Comparison of ENCODE assay signal across 1 cellular context in genomic region chr6:132512638-132513632, GRCh38.
TF ChIP-seq lines count a peak whose summit lies in the region.

Gene STX7, minus strand, starts transcription at chr6:132513116. Its CDS starts 9,586 bp downstream, at chr6:132503530.

TF ChIP-seq in HEK293, 187 proteins besides CTCF, POLR2A, EP300 and RAD21 (continued from another document and continues in another):
- TF ChIP-seq PBX3 (CRISPR knock-in tag; IDR thresholded peaks at IDR 0.05) (peak; percentile 97), ZNF660 (tag by site-specific recombination; IDR thresholded peaks at IDR 0.05) (peak; percentile 59; the same call in 1 of the 2 replicates), ZNF76 (tag by site-specific recombination; IDR thresholded peaks at IDR 0.05; ENCODE audit: borderline replicate concordance, low read depth) (peak; percentile 46; the same call in 1 of the 2 replicates), REPIN1 (tag by site-specific recombination; IDR thresholded peaks at IDR 0.05; ENCODE audit: low read depth) (no peak), ZXDB (tag by site-specific recombination; IDR thresholded peaks at IDR 0.05) (peak; percentile 89), ZNF10 (tag by site-specific recombination; IDR thresholded peaks at IDR 0.05) (0 out of 2 replicates have a peak, but pooled peaks have one; percentile 10), ZNF335 (tag by site-specific recombination; conservative IDR thresholded peaks at IDR 0.05) (peak; percentile 84), KLF16 (tag by site-specific recombination; IDR thresholded peaks at IDR 0.05) (peak; percentile 54; the same call in 1 of the 2 replicates), ZNF785 (tag by site-specific recombination; IDR thresholded peaks at IDR 0.05) (0 out of 2 replicates have a peak, but pooled peaks have one; percentile 28), ZBTB48 (tag by site-specific recombination; IDR thresholded peaks at IDR 0.05) (peak; percentile 54; the same call in 1 of the 2 replicates), GLIS2 (tag by site-specific recombination; IDR thresholded peaks at IDR 0.05) (peak; percentile 54; the same call in 1 of the 2 replicates), ZNF596 (tag by site-specific recombination; IDR thresholded peaks at IDR 0.05) (0 out of 2 replicates have a peak, but pooled peaks have one; percentile 29), ZFHX2 (tag by site-specific recombination; conservative IDR thresholded peaks at IDR 0.05) (peak; percentile 86), ZNF416 (tag by site-specific recombination; IDR thresholded peaks at IDR 0.05) (no peak), ZBTB1 (tag by site-specific recombination; IDR thresholded peaks at IDR 0.05) (no peak), SP2 (tag by site-specific recombination; IDR thresholded peaks at IDR 0.05) (peak; percentile 86), ZNF561 (tag by site-specific recombination; IDR thresholded peaks at IDR 0.05; ENCODE audit: borderline replicate concordance) (peak; percentile 93; the same call in 1 of the 2 replicates), TRIM28 (IDR thresholded peaks at IDR 0.05; ENCODE audit: borderline replicate concordance, low read length) (0 out of 2 replicates have a peak, but pooled peaks have one; percentile 26), ZNF610 (tag by site-specific recombination; IDR thresholded peaks at IDR 0.05; ENCODE audit: borderline replicate concordance) (no peak), ZNF292 (tag by site-specific recombination; IDR thresholded peaks at IDR 0.05; ENCODE audit: borderline replicate concordance, low read depth) (no peak), ZSCAN30 (tag by site-specific recombination; IDR thresholded peaks at IDR 0.05) (peak; percentile 75), ZNF600 (tag by site-specific recombination; IDR thresholded peaks at IDR 0.05) (peak; percentile 73), ZBTB10 (tag by site-specific recombination; IDR thresholded peaks at IDR 0.05) (peak; percentile 12; the same call in 1 of the 2 replicates), KLF17 (tag by site-specific recombination; IDR thresholded peaks at IDR 0.05) (0 out of 2 replicates have a peak, but pooled peaks have one; percentile 18), PRDM10 (tag by site-specific recombination; IDR thresholded peaks at IDR 0.05) (peak; percentile 88), ZBTB20 (tag by site-specific recombination; IDR thresholded peaks at IDR 0.05) (peak; percentile 96), EGR2 (tag by site-specific recombination; IDR thresholded peaks at IDR 0.05; ENCODE audit: low read depth) (peak; percentile 86), PATZ1 (tag by site-specific recombination; IDR thresholded peaks at IDR 0.05) (peak; percentile 25; the same call in 1 of the 2 replicates), SP3 (tag by site-specific recombination; IDR thresholded peaks at IDR 0.05) (peak; percentile 70), KLF9 (tag by site-specific recombination; IDR thresholded peaks at IDR 0.05; ENCODE audit: low read depth) (peak; percentile 78), ZNF366 (tag by site-specific recombination; conservative IDR thresholded peaks at IDR 0.05) (peak; percentile 34; the same call in 1 of the 2 replicates), KLF8 (tag by site-specific recombination; IDR thresholded peaks at IDR 0.05) (peak; percentile 84), KLF7 (tag by site-specific recombination; IDR thresholded peaks at IDR 0.05; ENCODE audit: borderline replicate concordance) (peak; percentile 86), YY1 (tag by site-specific recombination; IDR thresholded peaks at IDR 0.05) (peak; percentile 42; the same call in 1 of the 2 replicates), BCL6B (tag by site-specific recombination; IDR thresholded peaks at IDR 0.05) (peak; percentile 89), ZIC2 (tag by site-specific recombination; IDR thresholded peaks at IDR 0.05) (peak; percentile 61), GLIS1 (tag by site-specific recombination; IDR thresholded peaks at IDR 0.05) (peak; percentile 46; the same call in 1 of the 2 replicates), ZNF621 (tag by site-specific recombination; IDR thresholded peaks at IDR 0.05) (no peak), REST (tag by site-specific recombination; IDR thresholded peaks at IDR 0.05) (peak; percentile 75), MZF1 (tag by site-specific recombination; IDR thresholded peaks at IDR 0.05; ENCODE audit: borderline replicate concordance) (peak; percentile 23; the same call in 1 of the 2 replicates), ZBTB26 (tag by site-specific recombination; optimal IDR thresholded peaks at IDR 0.05) (peak; percentile 93), KLF1 (tag by site-specific recombination; IDR thresholded peaks at IDR 0.05) (peak; percentile 95), ZNF580 (tag by site-specific recombination; IDR thresholded peaks at IDR 0.05) (0 out of 2 replicates have a peak, but pooled peaks have one; percentile 24), ZNF701 (tag by site-specific recombination; IDR thresholded peaks at IDR 0.05) (no peak), IKZF3 (tag by site-specific recombination; IDR thresholded peaks at IDR 0.05) (peak; percentile 62; the same call in 1 of the 2 replicates), ZNF555 (tag by site-specific recombination; conservative IDR thresholded peaks at IDR 0.05) (no peak), KLF10 (tag by site-specific recombination; IDR thresholded peaks at IDR 0.05) (peak; percentile 59; the same call in 1 of the 2 replicates), ZBTB8A (tag by site-specific recombination; IDR thresholded peaks at IDR 0.05) (peak; percentile 97)
